In genomic region chr16:70605284-70605659, GRCh38 we compare ENCODE assay signal across 22 cellular contexts. TPM values are rescaled to one million over a fixed set of nuclear protein-coding genes. Genes with fewer than 3 reads are reported as not detected.
"Had no signal": no experiment of that assay in that cellular context is flagged by ENCODE, and none has a peak within 500 bp of the region (broad histone marks: within the 10 kb centered on the region; RNA-seq: fewer than 3 reads in every experiment).

No MANE protein-coding gene starts in this region.

- H3K4me3 ChIP-seq: adrenal gland, SK-N-MC had no signal

- H3K27ac ChIP-seq: SK-N-MC had no signal

- H3K36me3 ChIP-seq: adrenal gland had no signal

- H3K27me3 ChIP-seq: adrenal gland had no signal

- DNase-seq: activated CD4-positive, alpha-beta T cell treated with anti-CD3 and anti-CD28 coated beads for 4 hours; activated CD8-positive, alpha-beta memory T cell treated with anti-CD3 and anti-CD28 coated beads, Interleukin-2, amount 50 U/mL, for 4 hours; activated CD8-positive, alpha-beta T cell treated with anti-CD3 and anti-CD28 coated beads for 36 hours; activated gamma-delta T cell treated with Interleukin-2 at 50 U/mL for 16 hours; activated naive CD4-positive, alpha-beta T cell treated with anti-CD3 and anti-CD28 coated beads, Interleukin-2, amount 10 ng/mL, durations not matched to agents 7 days and 5 days; activated naive CD8-positive, alpha-beta T cell treated with anti-CD3 and anti-CD28 coated beads for 36 hours; activated T-cell treated with anti-CD3 and anti-CD28 coated beads, Interleukin-2, amount 50 U/mL, for 72 hours; adrenal gland; aorta; KG1; NCI-H1092; NCI-H1417; NCI-H1694; NCI-H2029 treated with DMSO at 0.1 percent for 48 hours; NCI-H345; NCI-H510A; NCI-H526 treated with DMSO at 0.1 percent for 48 hours had no signal

- H3K9me3 ChIP-seq: adrenal gland had no signal

- ATAC-seq: activated CD4-positive, CD25-positive, alpha-beta regulatory T cell treated with anti-CD3 and anti-CD28 coated beads, Interleukin-2, amount 50 U/mL, for 24 hours; activated CD8-positive, alpha-beta T cell treated with anti-CD3 and anti-CD28 coated beads for 36 hours; activated T-cell treated with anti-CD3 and anti-CD28 coated beads, Interleukin-2, amount 50 U/mL, for 72 hours had no signal

RNA-seq across cellular contexts. Expression of gene IL34, which starts 41.1 kb away (rescaled TPM):
- total RNA-seq: activated CD8-positive, alpha-beta T cell treated with anti-CD3 and anti-CD28 coated beads for 36 hours; activated T-helper 2 cell treated with anti-CD3 and anti-CD28 coated beads, Interferon-gamma antibody, Interleukin-2, Interleukin-4, amounts not matched to agents 10 μg/mL and 5 μg/mL and 100 μg/mL, durations not matched to agents 14 hours and 24 hours and 36 hours; OCI-LY7; T-helper 1 cell treated with Interleukin-12 subunit alpha and Interleukin-12 subunit beta and Interleukin-4 antibody, amounts not matched to agents 30 ng/mL and 1 ng/mL, for 36 hours had no signal
